35 cellular contexts compared by ENCODE assay signal in genomic region chr18:1039421-1039820, GRCh38.
"Had no signal": no experiment of that assay in that cellular context is flagged by ENCODE, and none has a peak within 500 bp of the region (broad histone marks: within the 10 kb centered on the region; RNA-seq: fewer than 3 reads in every experiment).

No MANE protein-coding gene starts in this region.

- H3K36me3 ChIP-seq: MG63 had no signal

- H3K27me3 ChIP-seq: MG63 had no signal

- H3K4me3 ChIP-seq: MG63 had no signal

- DNase-seq: Karpas-422, Kasumi-1, MG63, MM.1S, MV-4-11, NCI-H1048, NCI-H1092, NCI-H1092 treated with DMSO at 0.1 percent for 48 hours, NCI-H1105, NCI-H1105 treated with DMSO at 0.1 percent for 48 hours, NCI-H1417, NCI-H1417 treated with DMSO at 0.1 percent for 48 hours, NCI-H1436, NCI-H1436 treated with DMSO at 0.1 percent for 48 hours, NCI-H146, NCI-H1694, NCI-H1694 treated with DMSO at 0.1 percent for 48 hours, NCI-H187, NCI-H187 treated with DMSO at 0.1 percent for 48 hours, NCI-H1930, NCI-H2029, NCI-H2029 treated with DMSO at 0.1 percent for 48 hours, NCI-H2081, NCI-H2081 treated with DMSO at 0.1 percent for 48 hours, NCI-H2107, NCI-H2171, NCI-H2171 treated with DMSO at 0.1 percent for 48 hours, NCI-H2227 treated with DMSO at 0.1 percent for 48 hours, NCI-H226, NCI-H345, NCI-H446, NCI-H446 treated with DMSO at 0.1 percent for 48 hours, NCI-H510A, NCI-H510A treated with DMSO at 0.1 percent for 48 hours, NCI-H524 had no signal
